ENCODE assay signal across 11 cellular contexts in genomic region chr15:65423977-65424679, GRCh38. TPM values are rescaled to one million over a fixed set of nuclear protein-coding genes. Genes with fewer than 3 reads are reported as not detected.
DNase-seq lines count a peak whose midpoint lies in the region; ATAC-seq and TF ChIP-seq lines count a peak whose summit lies in the region.
"Had no signal": no experiment of that assay in that cellular context is flagged by ENCODE, and none has a peak within 500 bp of the region (broad histone marks: within the 10 kb centered on the region; RNA-seq: fewer than 3 reads in every experiment).

No MANE protein-coding gene starts in this region.

- H2AFZ ChIP-seq in hepatocyte: no peak overlapping the region

- TF ChIP-seq POLR2A in NB4 (IDR thresholded peaks at IDR 0.05; ENCODE audit: extremely low read depth, insufficient read length) (no peak), sigmoid colon (IDR thresholded peaks at IDR 0.05) (no peak)

- peak overlapping the region; percentile 48 for H3K4me3 Mint-ChIP-seq in activated CD4-positive, alpha-beta memory T cell treated with anti-CD3 and anti-CD28 coated beads, Interleukin-2, amount 10 ng/mL, durations not matched to agents 7 days and 5 days
- no peak overlapping the region for H3K4me3 Mint-ChIP-seq in activated CD4-positive, alpha-beta memory T cell treated with anti-CD3 and anti-CD28 coated beads for 36 hours
- peak overlapping the region; percentile 96 for H3K4me3 Mint-ChIP-seq in endothelial cell (ENCODE audit: unreplicated experiment)

- POLR2A ChIA-PET in activated CD4-positive, alpha-beta memory T cell treated with anti-CD3 and anti-CD28 coated beads, Interleukin-2, amount 10 ng/mL, durations not matched to agents 7 days and 5 days (lab: Charles Lee): no interaction called here
- POLR2A ChIA-PET in activated CD4-positive, alpha-beta memory T cell treated with anti-CD3 and anti-CD28 coated beads for 36 hours (lab: Charles Lee): no interaction called here

- no peaks in the 10 kb centered on the region for H3K9me2 ChIP-seq in hepatocyte (replicated peaks; ENCODE audit: insufficient read depth)

- CTCF ChIA-PET in activated CD4-positive, alpha-beta memory T cell treated with anti-CD3 and anti-CD28 coated beads, Interleukin-2, amount 10 ng/mL, durations not matched to agents 7 days and 5 days (lab: Charles Lee): no interaction called here
- CTCF ChIA-PET in activated CD4-positive, alpha-beta memory T cell treated with anti-CD3 and anti-CD28 coated beads for 36 hours (lab: Charles Lee): no interaction called here

- H3K4me1 ChIP-seq in sigmoid colon (peaks cover 0 to 23% (median 21%) of the 10 kb centered on the region in 4 donors), hepatocyte (ENCODE audit: insufficient read depth) (peaks cover 16% of the 10 kb centered on the region)

- H3K9me3 Mint-ChIP-seq in activated CD4-positive, alpha-beta memory T cell treated with anti-CD3 and anti-CD28 coated beads, Interleukin-2, amount 10 ng/mL, durations not matched to agents 7 days and 5 days: no peaks in the 10 kb centered on the region
- H3K9me3 Mint-ChIP-seq in activated CD4-positive, alpha-beta memory T cell treated with anti-CD3 and anti-CD28 coated beads for 36 hours: no peaks in the 10 kb centered on the region
- H3K9me3 Mint-ChIP-seq in endothelial cell (ENCODE audit: unreplicated experiment): no peaks in the 10 kb centered on the region

- no peaks in the 10 kb centered on the region for H3K9me3 ChIP-seq in sigmoid colon
- no peaks in the 10 kb centered on the region for H3K9me3 ChIP-seq in hepatocyte (ENCODE audit: low read depth)
- H3K9me3 ChIP-seq: BLaER1 had no signal

- ATAC-seq in left ventricle myocardium superior: no peak

- no peak for TF ChIP-seq EP300 in sigmoid colon (IDR thresholded peaks at IDR 0.05)

- H3K4me2 ChIP-seq in hepatocyte: no peak overlapping the region
- H3K4me2 ChIP-seq: BLaER1 had no signal

- H3K27ac Mint-ChIP-seq in activated CD4-positive, alpha-beta memory T cell treated with anti-CD3 and anti-CD28 coated beads, Interleukin-2, amount 10 ng/mL, durations not matched to agents 7 days and 5 days: no peak overlapping the region
- no peak overlapping the region for H3K27ac Mint-ChIP-seq in activated CD4-positive, alpha-beta memory T cell treated with anti-CD3 and anti-CD28 coated beads for 36 hours
- peak overlapping the region; percentile 81 for H3K27ac Mint-ChIP-seq in endothelial cell (ENCODE audit: unreplicated experiment)

- H3K36me3 Mint-ChIP-seq in activated CD4-positive, alpha-beta memory T cell treated with anti-CD3 and anti-CD28 coated beads, Interleukin-2, amount 10 ng/mL, durations not matched to agents 7 days and 5 days (ENCODE audit: low read depth): peaks cover 4% of the 10 kb centered on the region
- peaks cover 1% of the 10 kb centered on the region for H3K36me3 Mint-ChIP-seq in activated CD4-positive, alpha-beta memory T cell treated with anti-CD3 and anti-CD28 coated beads for 36 hours
- peaks cover 20% of the 10 kb centered on the region for H3K36me3 Mint-ChIP-seq in endothelial cell (ENCODE audit: low read depth, unreplicated experiment)

- peaks cover 18% of the 10 kb centered on the region for H3K79me2 ChIP-seq in hepatocyte

- no peaks in the 10 kb centered on the region for H4K20me1 ChIP-seq in hepatocyte (ENCODE audit: insufficient read depth, poor library complexity, severe bottlenecking)

- H3K27me3 Mint-ChIP-seq in activated CD4-positive, alpha-beta memory T cell treated with anti-CD3 and anti-CD28 coated beads, Interleukin-2, amount 10 ng/mL, durations not matched to agents 7 days and 5 days: peaks cover 55% of the 10 kb centered on the region
- peaks cover 40% of the 10 kb centered on the region for H3K27me3 Mint-ChIP-seq in activated CD4-positive, alpha-beta memory T cell treated with anti-CD3 and anti-CD28 coated beads for 36 hours
- H3K27me3 Mint-ChIP-seq in endothelial cell (ENCODE audit: unreplicated experiment): peaks cover 22% of the 10 kb centered on the region

- TF ChIP-seq CTCF in NB4 (IDR thresholded peaks at IDR 0.05; ENCODE audit: low read depth, low read length): no peak
- no peak for TF ChIP-seq CTCF in endothelial cell (IDR thresholded peaks at IDR 0.05; ENCODE audit: unreplicated experiment)
- no peak for TF ChIP-seq CTCF in sigmoid colon (IDR thresholded peaks at IDR 0.05)
- no peak for TF ChIP-seq CTCF in hepatocyte (IDR thresholded peaks at IDR 0.05; ENCODE audit: poor library complexity)

- H3K4me3 ChIP-seq in NB4 (ENCODE audit: low read depth, low read length) (no peak overlapping the region), sigmoid colon (no peak overlapping the region), hepatocyte (no peak overlapping the region)
- H3K4me3 ChIP-seq: BLaER1 had no signal

- H3K27ac ChIP-seq in sigmoid colon (no peak overlapping the region), hepatocyte (no peak overlapping the region)
- H3K27ac ChIP-seq: BLaER1 had no signal

- peaks cover 19% of the 10 kb centered on the region for H3K4me1 Mint-ChIP-seq in activated CD4-positive, alpha-beta memory T cell treated with anti-CD3 and anti-CD28 coated beads, Interleukin-2, amount 10 ng/mL, durations not matched to agents 7 days and 5 days
- peaks cover 10% of the 10 kb centered on the region for H3K4me1 Mint-ChIP-seq in activated CD4-positive, alpha-beta memory T cell treated with anti-CD3 and anti-CD28 coated beads for 36 hours (ENCODE audit: low read depth)
- H3K4me1 Mint-ChIP-seq in endothelial cell (ENCODE audit: unreplicated experiment): peaks cover 36% of the 10 kb centered on the region

- intact Hi-C loops in activated CD4-positive, alpha-beta memory T cell treated with anti-CD3 and anti-CD28 coated beads for 36 hours (cut with micrococcal nuclease): no loop called here
- intact Hi-C loops in sigmoid colon (cut with DNase I): no loop called here
- intact Hi-C loops in left ventricle myocardium superior (cut with micrococcal nuclease): no loop called here

- H3K27me3 ChIP-seq in sigmoid colon (peaks cover 0 to 24% (median 0%) of the 10 kb centered on the region in 3 donors), hepatocyte (no peaks in the 10 kb centered on the region)

- WGBS in sigmoid colon, 2 donors: 72 to 85% methylated on average over 9 of the region's 9 CpGs
- 90% methylated on average over 8 of the region's 9 CpGs for WGBS in hepatocyte (ENCODE audit: low lambda C conversion rate, missing lambda C conversion rate)

- DNase-seq in activated CD4-positive, alpha-beta memory T cell treated with anti-CD3 and anti-CD28 coated beads, Interleukin-2, amount 10 ng/mL, durations not matched to agents 7 days and 5 days: no peak
- DNase-seq in activated CD4-positive, alpha-beta memory T cell treated with anti-CD3 and anti-CD28 coated beads for 36 hours: no peak
- DNase-seq in NB4 (ENCODE audit: low read depth): peak; percentile 51
- no peak for DNase-seq in endothelial cell (ENCODE audit: low spot score)
- peak; percentile 27 for DNase-seq in sigmoid colon
- no peak for DNase-seq in left ventricle myocardium superior
- DNase-seq in hepatocyte (ENCODE audit: low spot score): no peak
- no peak for DNase-seq in NCI-H2171 treated with DMSO at 0.1 percent for 48 hours (lab: John Stamatoyannopoulos, UW)
- DNase-seq: NCI-H2081 treated with DMSO at 0.1 percent for 48 hours had no signal

- H3K36me3 ChIP-seq in sigmoid colon (no peaks in the 10 kb centered on the region), hepatocyte (replicated peaks; ENCODE audit: insufficient read depth, low read depth) (no peaks in the 10 kb centered on the region)
- H3K36me3 ChIP-seq: BLaER1 had no signal

RNA-seq across cellular contexts. Expression of gene IGDCC4, which starts 1.4 kb away (rescaled TPM):
- total RNA-seq in activated CD4-positive, alpha-beta memory T cell treated with anti-CD3 and anti-CD28 coated beads, Interleukin-2, amount 10 ng/mL, durations not matched to agents 7 days and 5 days: under 1 TPM; 0.05 to 0.08 TPM
- under 1 TPM; 0.10 to 0.17 TPM for total RNA-seq in activated CD4-positive, alpha-beta memory T cell treated with anti-CD3 and anti-CD28 coated beads for 36 hours
- total RNA-seq in endothelial cell (ENCODE audit: unreplicated experiment) (4.2 TPM), sigmoid colon (1 to 10 TPM in 2 of 4 donors, under 1 TPM in 2; 0.27 to 2.8 (median 0.96) TPM), left ventricle myocardium superior (2.4 TPM), hepatocyte (9.7 and 12.9 TPM in 2 replicates)
- polyA plus RNA-seq in sigmoid colon (1 to 10 TPM in 1 of 3 donors, under 1 TPM in 2; 0.23 to 1.5 (median 0.60) TPM), hepatocyte (11.8 and 14.9 TPM in 2 replicates)

RNA-seq across cellular contexts. Expression of gene IGDCC3, which starts 46.3 kb away (rescaled TPM):
- total RNA-seq in activated CD4-positive, alpha-beta memory T cell treated with anti-CD3 and anti-CD28 coated beads, Interleukin-2, amount 10 ng/mL, durations not matched to agents 7 days and 5 days: not detected
- total RNA-seq in activated CD4-positive, alpha-beta memory T cell treated with anti-CD3 and anti-CD28 coated beads for 36 hours: not detected
- 538 TPM for total RNA-seq in endothelial cell (ENCODE audit: unreplicated experiment)
- under 1 TPM in 3 of 4 donors, not detected in 1; under 0.01 to 0.55 (median 0.41) TPM for total RNA-seq in sigmoid colon
- under 1 TPM in 2 of 3 donors, not detected in 1; under 0.01 to 0.12 TPM for polyA plus RNA-seq in sigmoid colon
- 0.10 TPM for total RNA-seq in left ventricle myocardium superior
- total RNA-seq in hepatocyte: 8.1 and 15.1 TPM in 2 replicates
- polyA plus RNA-seq in hepatocyte: 14.8 and 33.0 TPM in 2 replicates
- total RNA-seq: pulmonary artery endothelial cell had no signal

Comparison
In these comparisons a context has a peak if more than half of its experiments do, and no peak if none do; other contexts are left out.
1. DNase-seq: peak in NB4 (single experiment) and sigmoid colon (single experiment); none in activated CD4-positive, alpha-beta memory T cell treated with anti-CD3 and anti-CD28 coated beads, Interleukin-2, amount 10 ng/mL, durations not matched to agents 7 days and 5 days (single experiment), activated CD4-positive, alpha-beta memory T cell treated with anti-CD3 and anti-CD28 coated beads for 36 hours (single experiment), endothelial cell (single experiment), left ventricle myocardium superior (single experiment), hepatocyte (single experiment) and NCI-H2171 treated with DMSO at 0.1 percent for 48 hours (single experiment).
2. RNA of gene IGDCC3, which starts 46.3 kb away (total RNA-seq): 538 TPM in endothelial cell (single experiment); 8.1 to 15.1 TPM in hepatocyte, under 0.01 to 0.55 TPM in sigmoid colon, 0.10 TPM in left ventricle myocardium superior (single experiment), not detected in activated CD4-positive, alpha-beta memory T cell treated with anti-CD3 and anti-CD28 coated beads, Interleukin-2, amount 10 ng/mL, durations not matched to agents 7 days and 5 days and not detected in activated CD4-positive, alpha-beta memory T cell treated with anti-CD3 and anti-CD28 coated beads for 36 hours; every median in the first group is over 10 times any median in the second.